Comparison of ENCODE assay signal across 8 cellular contexts in genomic region chr3:38455639-38456430, GRCh38. TPM values are rescaled to one million over a fixed set of nuclear protein-coding genes. Genes with fewer than 3 reads are reported as not detected.
DNase-seq lines count a peak whose midpoint lies in the region; ATAC-seq and TF ChIP-seq lines count a peak whose summit lies in the region.

No MANE protein-coding gene starts in this region.

- peak overlapping the region; percentile 76 for H3K27ac Mint-ChIP-seq in endothelial cell (ENCODE audit: unreplicated experiment)
- peak overlapping the region; percentile 86 for H3K27ac Mint-ChIP-seq in nephron progenitor cell

- H3K9me3 ChIP-seq in Peyer's patch = no peaks in the 10 kb centered on the region

- peak overlapping the region; percentile 92 for H3K4me3 Mint-ChIP-seq in endothelial cell (ENCODE audit: unreplicated experiment)
- H3K4me3 Mint-ChIP-seq in nephron progenitor cell = peak overlapping the region; percentile 99

- H3K27me3 Mint-ChIP-seq in endothelial cell (ENCODE audit: unreplicated experiment) = peaks cover 23% of the 10 kb centered on the region
- peaks cover 5% of the 10 kb centered on the region for H3K27me3 Mint-ChIP-seq in nephron progenitor cell (ENCODE audit: low read depth, poor library complexity)

- peaks cover 5% of the 10 kb centered on the region for H3K36me3 Mint-ChIP-seq in endothelial cell (ENCODE audit: low read depth, unreplicated experiment)
- peaks cover 30% of the 10 kb centered on the region for H3K36me3 Mint-ChIP-seq in nephron progenitor cell (ENCODE audit: low read depth)

- H3K4me1 ChIP-seq in Peyer's patch = peaks cover 0 to 25% (median 6%) of the 10 kb centered on the region in 4 donors

- H3K4me3 ChIP-seq in Peyer's patch = peak overlapping the region; percentile 68 to 94 (median 76)

- DNase-seq in Peyer's patch (no peak), endothelial cell (ENCODE audit: low spot score) (no peak), nephron progenitor cell (no peak), hippocampal formation (lab: John Stamatoyannopoulos, UW) (no peak), SHP77 (lab: John Stamatoyannopoulos, UW) (no peak), NCI-H1930 (lab: John Stamatoyannopoulos, UW) (no peak)

- TF ChIP-seq POLR2A in Peyer's patch (IDR thresholded peaks at IDR 0.05) = no peak

- no peaks in the 10 kb centered on the region for H3K9me3 Mint-ChIP-seq in endothelial cell (ENCODE audit: unreplicated experiment)
- peaks cover 11% of the 10 kb centered on the region for H3K9me3 Mint-ChIP-seq in nephron progenitor cell

- TF ChIP-seq CTCF in 22Rv1 (IDR thresholded peaks at IDR 0.05) (no peak), Peyer's patch (IDR thresholded peaks at IDR 0.05) (no peak), endothelial cell (IDR thresholded peaks at IDR 0.05; ENCODE audit: unreplicated experiment) (no peak), nephron progenitor cell (IDR thresholded peaks at IDR 0.05) (no peak)

- peak overlapping the region; percentile 95 for H3K27ac ChIP-seq in 22Rv1
- peak overlapping the region; percentile 58 to 94 (median 80) for H3K27ac ChIP-seq in Peyer's patch

- H3K4me1 Mint-ChIP-seq in endothelial cell (ENCODE audit: unreplicated experiment) (peaks cover 48% of the 10 kb centered on the region), nephron progenitor cell (peaks cover 59% of the 10 kb centered on the region)

- peak; percentile 17 for ATAC-seq in GM19438 (IDR thresholded peaks at IDR 0.05; ENCODE audit: low read depth, unreplicated experiment)

- H3K27me3 ChIP-seq in Peyer's patch = no peaks in the 10 kb centered on the region

- H3K36me3 ChIP-seq in Peyer's patch = no peaks in the 10 kb centered on the region

RNA-seq across cellular contexts. Expression of gene ACVR2B, which starts 2.1 kb away (rescaled TPM):
- total RNA-seq in Peyer's patch = 10 to 100 TPM in 1 of 4 donors, 1 to 10 TPM in 3; 4.9 to 14.5 (median 7.6) TPM
- 56.7 TPM for total RNA-seq in endothelial cell (ENCODE audit: unreplicated experiment)

RNA-seq across cellular contexts. Expression of gene EXOG, which starts 40.3 kb away (rescaled TPM):
- total RNA-seq in Peyer's patch = 10 to 100 TPM; 11.4 to 44.6 (median 17.2) TPM
- total RNA-seq in endothelial cell (ENCODE audit: unreplicated experiment) = 18.3 TPM
